Comparison of ENCODE assay signal across 16 cellular contexts in the genomic region with DNA sequence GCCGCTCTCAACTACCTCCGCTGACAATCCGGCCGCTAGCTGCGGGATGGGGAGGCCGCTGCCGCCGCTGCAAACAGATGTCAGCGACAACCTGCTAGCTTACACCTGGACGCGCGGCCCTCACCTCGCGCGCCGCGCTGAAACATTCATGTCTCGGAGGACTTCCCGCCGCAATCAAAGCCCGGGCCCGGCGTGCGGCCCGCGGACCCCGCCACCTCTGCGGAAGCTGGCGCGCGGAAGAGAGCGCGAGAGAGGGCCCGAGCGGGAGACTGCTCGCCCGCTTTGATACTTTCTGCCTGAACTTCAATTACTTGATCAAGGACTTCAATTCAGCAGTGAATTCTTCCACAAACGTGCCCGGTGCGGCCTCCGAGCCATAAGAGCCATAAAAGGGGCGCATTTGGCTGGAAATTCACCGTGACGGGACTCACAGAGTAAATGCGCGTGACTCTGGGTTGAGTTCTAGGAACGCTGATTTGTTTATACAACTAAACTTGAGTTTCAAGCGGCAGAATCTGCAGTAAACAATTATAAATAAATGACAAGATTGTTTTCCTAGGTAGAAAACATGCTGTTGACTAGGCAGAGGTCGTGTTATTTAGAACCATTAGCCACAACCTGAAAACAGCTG.
A peak's percentile ranks its signal among the peaks of the same experiment; 100 is the strongest.
DNase-seq lines count a peak whose midpoint lies in the region; ATAC-seq and TF ChIP-seq lines count a peak whose summit lies in the region.
"Had no signal": no experiment of that assay in that cellular context is flagged by ENCODE, and none has a peak within 500 bp of the region (broad histone marks: within the 10 kb centered on the region; RNA-seq: fewer than 3 reads in every experiment).

No MANE protein-coding gene starts in this region.

- H3K27me3 Mint-ChIP-seq in neural crest cell (ENCODE audit: low read depth), result peaks cover 10% of the 10 kb centered on the region
- H3K27me3 Mint-ChIP-seq: T-helper 17 cell had no signal

- H3K27ac ChIP-seq in hepatocyte (peak overlapping the region; percentile 25), vagina (peak overlapping the region; percentile 71)
- H3K27ac ChIP-seq: 22Rv1, RWPE1 had no signal

- H3K4me1 ChIP-seq in hepatocyte (ENCODE audit: insufficient read depth) (no peaks in the 10 kb centered on the region), vagina (no peaks in the 10 kb centered on the region)

- DNase-seq in NCI-H524 (lab: John Stamatoyannopoulos, UW) (peak; percentile 31 to 34), NCI-H524 treated with DMSO at 0.1 percent for 48 hours (lab: John Stamatoyannopoulos, UW) (no peak), hepatocyte (ENCODE audit: low spot score) (peak; percentile 36), neural crest cell (ENCODE audit: low read depth, low spot score) (peak; percentile 34), vagina (ENCODE audit: extremely low spot score in 2 of 2) (no peak), cardiac septum (ENCODE audit: low spot score) (no peak), AML-193 (lab: John Stamatoyannopoulos, UW) (no peak)
- DNase-seq: activated CD4-positive, alpha-beta T cell treated with anti-CD3 and anti-CD28 coated beads, Interleukin-2, amount 50 U/mL, for 1 hour; CD8-positive, alpha-beta T cell; GF-D8; NCI-H1694 treated with DMSO at 0.1 percent for 48 hours; NCI-H526; T-helper 17 cell had no signal

- intact Hi-C loops in vagina (cut with DNase I), result no loop called here
- intact Hi-C loops in cardiac septum (cut with DNase I), result no loop called here

- H3K27me3 ChIP-seq in hepatocyte (peaks cover 5% of the 10 kb centered on the region), vagina (no peaks in the 10 kb centered on the region)

- peak overlapping the region; percentile 59 for H2AFZ ChIP-seq in hepatocyte

- H3K36me3 ChIP-seq in hepatocyte (replicated peaks; ENCODE audit: insufficient read depth, low read depth) (no peaks in the 10 kb centered on the region), vagina (no peaks in the 10 kb centered on the region)

- TF ChIP-seq CTCF in hepatocyte (IDR thresholded peaks at IDR 0.05; ENCODE audit: poor library complexity) (no peak), neural crest cell (conservative IDR thresholded peaks at IDR 0.05) (no peak), vagina (IDR thresholded peaks at IDR 0.05) (no peak)

- H3K4me3 ChIP-seq in hepatocyte, result no peak overlapping the region
- H3K4me3 ChIP-seq in vagina, result peak overlapping the region; percentile 15 to 19

- no peak for ATAC-seq in GM18867 (IDR thresholded peaks at IDR 0.05; ENCODE audit: unreplicated experiment)
- ATAC-seq: CD8-positive, alpha-beta T cell; T-helper 17 cell had no signal

- no peaks in the 10 kb centered on the region for H3K9me3 Mint-ChIP-seq in neural crest cell
- H3K9me3 Mint-ChIP-seq: CD8-positive, alpha-beta T cell had no signal

- peak overlapping the region; percentile 83 for H3K4me3 Mint-ChIP-seq in neural crest cell
- H3K4me3 Mint-ChIP-seq: CD8-positive, alpha-beta T cell; T-helper 17 cell had no signal

- H3K27ac Mint-ChIP-seq in neural crest cell (ENCODE audit: unreplicated experiment), result peak overlapping the region; percentile 92
- H3K27ac Mint-ChIP-seq: CD8-positive, alpha-beta T cell; T-helper 17 cell had no signal

- 9% methylated on average over 49 of the region's 49 CpGs for WGBS in hepatocyte (ENCODE audit: low lambda C conversion rate, missing lambda C conversion rate)

- no peaks in the 10 kb centered on the region for H3K9me3 ChIP-seq in hepatocyte (ENCODE audit: low read depth)
- H3K9me3 ChIP-seq in vagina, result no peaks in the 10 kb centered on the region

- H3K79me2 ChIP-seq in hepatocyte, result no peaks in the 10 kb centered on the region

- H4K20me1 ChIP-seq in hepatocyte (ENCODE audit: insufficient read depth, poor library complexity, severe bottlenecking), result no peaks in the 10 kb centered on the region

- TF ChIP-seq POLR2A in vagina (IDR thresholded peaks at IDR 0.05), result no peak

- peaks cover 4% of the 10 kb centered on the region for H3K36me3 Mint-ChIP-seq in neural crest cell (ENCODE audit: low read depth)

- peak overlapping the region; percentile 79 for H3K4me2 ChIP-seq in hepatocyte

- H3K4me1 Mint-ChIP-seq in neural crest cell, result peaks cover 21% of the 10 kb centered on the region

- no peaks in the 10 kb centered on the region for H3K9me2 ChIP-seq in hepatocyte (replicated peaks; ENCODE audit: insufficient read depth)

Comparison
In these comparisons a context has a peak if more than half of its experiments do, and no peak if none do; other contexts are left out.
1. DNase-seq: peak in NCI-H524 (2 of 2), hepatocyte (single experiment) and neural crest cell (single experiment); none in NCI-H524 treated with DMSO at 0.1 percent for 48 hours (single experiment), vagina (0 of 2), cardiac septum (single experiment) and AML-193 (0 of 2).